13 cellular contexts compared by ENCODE assay signal in the genomic region with DNA sequence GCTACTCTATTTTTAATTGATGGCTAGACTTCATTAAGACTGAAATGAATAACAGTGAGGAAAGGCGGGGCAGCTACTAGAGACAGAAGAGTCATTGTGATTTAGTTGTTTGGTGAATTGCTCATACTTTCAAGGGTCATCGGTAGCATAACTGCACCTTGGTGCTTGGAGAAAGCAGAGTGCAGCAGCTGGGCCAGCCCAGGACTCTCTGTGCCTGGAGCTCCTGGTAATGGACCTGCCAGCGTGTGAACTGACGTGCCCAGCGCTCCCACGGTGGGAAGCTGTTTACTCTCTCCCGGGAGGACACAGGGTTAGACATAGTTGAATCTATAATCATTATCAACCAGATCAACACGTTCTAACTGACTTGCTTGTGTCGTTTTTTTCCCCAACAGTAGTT. TPM values are rescaled to one million over a fixed set of nuclear protein-coding genes. Genes with fewer than 3 reads are reported as not detected.
DNase-seq lines count a peak whose midpoint lies in the region; ATAC-seq, FAIRE-seq and TF ChIP-seq lines count a peak whose summit lies in the region.
"Had no signal": no experiment of that assay in that cellular context is flagged by ENCODE, and none has a peak within 500 bp of the region (broad histone marks: within the 10 kb centered on the region; RNA-seq: fewer than 3 reads in every experiment).

No MANE protein-coding gene starts in this region.

- H3K27ac ChIP-seq in RWPE2 (ENCODE audit: poor library complexity, severe bottlenecking) = peak overlapping the region; percentile 95
- peak overlapping the region; percentile 18 to 85 (median 53) for H3K27ac ChIP-seq in pancreas

- DNase-seq in ELR (ENCODE audit: low read depth) (peak; percentile 58), RWPE2 (ENCODE audit: low spot score) (peak; percentile 66), fibroblast of pulmonary artery (ENCODE audit: low read depth) (peak; percentile 43), pancreas (peak; percentile 49 to 78 (median 68)), NCI-H2029 treated with DMSO at 0.1 percent for 48 hours (lab: John Stamatoyannopoulos, UW) (no peak), NCI-H1105 (lab: John Stamatoyannopoulos, UW) (no peak), NCI-H128 (lab: John Stamatoyannopoulos, UW; ENCODE audit: unreplicated experiment) (no peak), cerebellar nuclear complex (lab: John Stamatoyannopoulos, UW) (no peak)
- DNase-seq: activated CD8-positive, alpha-beta T cell treated with anti-CD3 and anti-CD28 coated beads, Interleukin-2, amount 10 ng/mL, durations not matched to agents 7 days and 5 days; CD4-positive, CD25-positive, alpha-beta regulatory T cell; central memory CD4-positive, alpha-beta T cell; HFFc6; stimulated activated CD4-positive, alpha-beta T cell treated with anti-CD3 and anti-CD28 coated beads, Interleukin-15, amount 100 ng/mL, for 24 hours had no signal

- H3K9me3 ChIP-seq in RWPE2 (ENCODE audit: severe bottlenecking) (no peaks in the 10 kb centered on the region), pancreas (no peaks in the 10 kb centered on the region)

- peak; percentile 72 for ATAC-seq in RWPE2 (ENCODE audit: low read depth)
- peak; percentile 58 to 82 (median 70) for ATAC-seq in pancreas
- ATAC-seq: activated CD8-positive, alpha-beta T cell treated with anti-CD3 and anti-CD28 coated beads, Interleukin-2, amount 10 ng/mL, durations not matched to agents 7 days and 5 days had no signal

- H3K27me3 ChIP-seq in RWPE2 (ENCODE audit: insufficient read depth, poor library complexity, severe bottlenecking) = no peaks in the 10 kb centered on the region
- H3K27me3 ChIP-seq in pancreas = no peaks in the 10 kb centered on the region

- intact Hi-C loops in pancreas (cut with DNase I) = no loop called here

- H3K36me3 ChIP-seq in RWPE2 (ENCODE audit: low read depth) (peaks cover 5% of the 10 kb centered on the region), pancreas (no peaks in the 10 kb centered on the region)

- H3K4me1 ChIP-seq in RWPE2 (ENCODE audit: insufficient read depth, poor library complexity, severe bottlenecking) = peaks cover 51% of the 10 kb centered on the region
- H3K4me1 ChIP-seq in pancreas = peaks cover 23 to 40% (median 33%) of the 10 kb centered on the region in 3 donors

- TF ChIP-seq CTCF in RWPE2 (IDR thresholded peaks at IDR 0.05; ENCODE audit: poor library complexity, severe bottlenecking) (no peak), fibroblast of pulmonary artery (IDR thresholded peaks at IDR 0.05; ENCODE audit: low read length, missing control alignments) (no peak), pancreas (IDR thresholded peaks at IDR 0.05) (no peak)

- 58 to 63% methylated on average over 9 of the region's 9 CpGs for WGBS in pancreas, 2 donors

- FAIRE-seq in pancreas (lab: Jason Lieb, UNC) = no peak

- no peak overlapping the region for H3K4me3 ChIP-seq in RWPE2 (ENCODE audit: severe bottlenecking)
- H3K4me3 ChIP-seq in fibroblast of pulmonary artery (replicated peaks; ENCODE audit: low read depth, low read length) = no peak overlapping the region
- no peak overlapping the region for H3K4me3 ChIP-seq in pancreas

RNA-seq across cellular contexts. Expression of a gene that starts 42.9 kb away (rescaled TPM):
- total RNA-seq in pancreas = 10 to 100 TPM in 5 of 6 donors, 1 to 10 TPM in 1; 6.5 to 21.1 (median 13.7) TPM
- 10 to 100 TPM; 10.9 to 11.3 TPM for polyA plus RNA-seq in pancreas
- total RNA-seq: activated CD8-positive, alpha-beta T cell treated with anti-CD3 and anti-CD28 coated beads, Interleukin-2, amount 10 ng/mL, durations not matched to agents 7 days and 5 days; CD4-positive, CD25-positive, alpha-beta regulatory T cell had no signal
- polyA plus RNA-seq: CD4-positive, CD25-positive, alpha-beta regulatory T cell had no signal

Comparison
In these comparisons a context has a peak if more than half of its experiments do, and no peak if none do; other contexts are left out.
1. DNase-seq: peak in ELR (single experiment), RWPE2 (single experiment), fibroblast of pulmonary artery (single experiment) and pancreas (6 of 6); none in NCI-H2029 treated with DMSO at 0.1 percent for 48 hours (single experiment), NCI-H1105 (single experiment), NCI-H128 (single experiment) and cerebellar nuclear complex (0 of 2).